Comparison of ENCODE assay signal across 9 cellular contexts in genomic region chr2:113791697-113792590, GRCh38. TPM values are rescaled to one million over a fixed set of nuclear protein-coding genes. Genes with fewer than 3 reads are reported as not detected.
DNase-seq lines count a peak whose midpoint lies in the region; ATAC-seq and TF ChIP-seq lines count a peak whose summit lies in the region.
"Had no signal": no experiment of that assay in that cellular context is flagged by ENCODE, and none has a peak within 500 bp of the region (broad histone marks: within the 10 kb centered on the region; RNA-seq: fewer than 3 reads in every experiment).

No MANE protein-coding gene starts in this region.

- DNase-seq in stimulated activated CD4-positive, alpha-beta T cell treated with anti-CD3 and anti-CD28 coated beads, Interleukin-1b, Interleukin-23, amount 100 ng/mL, for 48 hours: peak; percentile 10
- DNase-seq in stimulated activated CD4-positive, alpha-beta T cell treated with anti-CD3 and anti-CD28 coated beads, Interleukin-12 subunit alpha, Interleukin-12 subunit beta, amount 100 ng/mL, for 4 hours: no peak
- no peak for DNase-seq in activated naive CD8-positive, alpha-beta T cell treated with anti-CD3 and anti-CD28 coated beads, Interleukin-2, amount 10 ng/mL, durations not matched to agents 7 days and 5 days
- DNase-seq in NCI-H1436 treated with DMSO at 0.1 percent for 48 hours (lab: John Stamatoyannopoulos, UW) (no peak), esophagus squamous epithelium (lab: John Stamatoyannopoulos, UW) (no peak), hypothalamus (lab: John Stamatoyannopoulos, UW) (no peak), Ammon's horn (ENCODE audit: low spot score) (no peak)

- peaks cover 11% of the 10 kb centered on the region for H3K4me1 Mint-ChIP-seq in activated naive CD8-positive, alpha-beta T cell treated with anti-CD3 and anti-CD28 coated beads, Interleukin-2, amount 10 ng/mL, durations not matched to agents 7 days and 5 days

- ATAC-seq in HG03103 (IDR thresholded peaks at IDR 0.05; ENCODE audit: low read depth, unreplicated experiment): peak; percentile 83
- ATAC-seq in activated naive CD8-positive, alpha-beta T cell treated with anti-CD3 and anti-CD28 coated beads, Interleukin-2, amount 10 ng/mL, durations not matched to agents 7 days and 5 days (ENCODE audit: low read depth): peak; percentile 83

- no peaks in the 10 kb centered on the region for H3K36me3 ChIP-seq in esophagus squamous epithelium

- H3K4me3 ChIP-seq in esophagus squamous epithelium: no peak overlapping the region
- H3K4me3 ChIP-seq: skin epidermis had no signal

- H3K4me3 Mint-ChIP-seq in activated naive CD8-positive, alpha-beta T cell treated with anti-CD3 and anti-CD28 coated beads, Interleukin-2, amount 10 ng/mL, durations not matched to agents 7 days and 5 days: peak overlapping the region; percentile 60

- H3K9me3 Mint-ChIP-seq in activated naive CD8-positive, alpha-beta T cell treated with anti-CD3 and anti-CD28 coated beads, Interleukin-2, amount 10 ng/mL, durations not matched to agents 7 days and 5 days: peaks cover 1% of the 10 kb centered on the region

- intact Hi-C loops in esophagus squamous epithelium (cut with DNase I): no loop called here

- H3K4me1 ChIP-seq in esophagus squamous epithelium: peaks cover 0 to 5% (median 0%) of the 10 kb centered on the region in 3 donors

- H3K27me3 ChIP-seq in esophagus squamous epithelium: no peaks in the 10 kb centered on the region

- no peak overlapping the region for H3K27ac ChIP-seq in esophagus squamous epithelium

- no peak for TF ChIP-seq CTCF in esophagus squamous epithelium (IDR thresholded peaks at IDR 0.05)

- 36 to 39% methylated on average over 5 of the region's 5 CpGs for WGBS in esophagus squamous epithelium, 2 donors

- no peak for TF ChIP-seq POLR2A in esophagus squamous epithelium (IDR thresholded peaks at IDR 0.05)

- POLR2A ChIA-PET in activated naive CD8-positive, alpha-beta T cell treated with anti-CD3 and anti-CD28 coated beads, Interleukin-2, amount 10 ng/mL, durations not matched to agents 7 days and 5 days (lab: Charles Lee): interaction anchor here (0.7 to 1.8 kb wide), 2 partner anchors 35 to 95 kb away, joined by 4 to 8 read pairs; partner anchors contain the start of gene SLC35F5

- peaks cover 2% of the 10 kb centered on the region for H3K36me3 Mint-ChIP-seq in activated naive CD8-positive, alpha-beta T cell treated with anti-CD3 and anti-CD28 coated beads, Interleukin-2, amount 10 ng/mL, durations not matched to agents 7 days and 5 days

- H3K27me3 Mint-ChIP-seq in activated naive CD8-positive, alpha-beta T cell treated with anti-CD3 and anti-CD28 coated beads, Interleukin-2, amount 10 ng/mL, durations not matched to agents 7 days and 5 days: peaks cover 5% of the 10 kb centered on the region

- H3K9me3 ChIP-seq in esophagus squamous epithelium: no peaks in the 10 kb centered on the region

- H3K27ac Mint-ChIP-seq in activated naive CD8-positive, alpha-beta T cell treated with anti-CD3 and anti-CD28 coated beads, Interleukin-2, amount 10 ng/mL, durations not matched to agents 7 days and 5 days: peak overlapping the region; percentile 79

RNA-seq across cellular contexts. Expression of gene SLC35F5, which starts 35.5 kb away (rescaled TPM):
- 10 to 100 TPM; 24.1 to 25.8 TPM for total RNA-seq in activated naive CD8-positive, alpha-beta T cell treated with anti-CD3 and anti-CD28 coated beads, Interleukin-2, amount 10 ng/mL, durations not matched to agents 7 days and 5 days
- total RNA-seq in esophagus squamous epithelium: 10 to 100 TPM; 43.9 to 75.3 (median 58.0) TPM
